8 cellular contexts compared by ENCODE assay signal in the genomic region with DNA sequence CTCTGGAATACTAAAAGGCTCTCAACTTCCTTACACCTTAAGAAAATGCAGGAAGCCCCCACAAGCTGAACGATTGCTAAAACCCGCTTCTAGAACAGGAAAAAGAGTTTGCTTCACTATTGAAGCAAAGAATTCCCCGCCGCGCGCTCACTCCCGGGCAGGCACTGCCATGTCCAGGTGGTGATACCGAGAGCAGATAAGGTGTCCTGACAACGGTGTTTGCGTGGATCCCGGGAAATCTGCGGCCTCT. TPM values are rescaled to one million over a fixed set of nuclear protein-coding genes. Genes with fewer than 3 reads are reported as not detected.
DNase-seq lines count a peak whose midpoint lies in the region; ATAC-seq and TF ChIP-seq lines count a peak whose summit lies in the region.

No MANE protein-coding gene starts in this region.

- no peaks in the 10 kb centered on the region for H3K36me3 Mint-ChIP-seq in activated T-cell treated with anti-CD3 and anti-CD28 coated beads, Interleukin-2, amount 50 U/mL, for 4 hours (ENCODE audit: insufficient read depth)

- H3K4me1 ChIP-seq in left ventricle myocardium inferior (peaks cover 70% of the 10 kb centered on the region), sigmoid colon (peaks cover 0 to 23% (median 12%) of the 10 kb centered on the region in 4 donors)

- peak overlapping the region; percentile 91 for H3K27ac ChIP-seq in left ventricle myocardium inferior (replicated peaks)
- H3K27ac ChIP-seq in sigmoid colon: peak overlapping the region; percentile 64 to 77 (median 73)

- DNase-seq in ELF-1 (ENCODE audit: low read depth, low spot score): peak; percentile 45
- DNase-seq in activated T-cell treated with anti-CD3 and anti-CD28 coated beads, Interleukin-2, amount 50 U/mL, for 4 hours: peak; percentile 11
- DNase-seq in left ventricle myocardium inferior: no peak
- DNase-seq in sigmoid colon: peak; percentile 68
- DNase-seq in NCI-H1436 treated with DMSO at 0.1 percent for 48 hours (lab: John Stamatoyannopoulos, UW): no peak
- DNase-seq in middle frontal gyrus (ENCODE audit: extremely low spot score, low spot score): no peak
- no peak for DNase-seq in RKO (ENCODE audit: low spot score)

- peak overlapping the region; percentile 88 for H3K4me3 ChIP-seq in left ventricle myocardium inferior
- peak overlapping the region; percentile 81 to 91 (median 84) for H3K4me3 ChIP-seq in sigmoid colon

- intact Hi-C loops in left ventricle myocardium inferior (cut with micrococcal nuclease): no loop called here
- intact Hi-C loops in sigmoid colon (cut with DNase I): loop anchor here (5.0 kb wide), 2 partner anchors 39 to 449 kb away; partner anchors contain the start of gene RNGTT

- H3K4me3 Mint-ChIP-seq in activated T-cell treated with anti-CD3 and anti-CD28 coated beads, Interleukin-2, amount 50 U/mL, for 4 hours: peak overlapping the region; percentile 79

- no peak for TF ChIP-seq POLR2A in sigmoid colon (IDR thresholded peaks at IDR 0.05)

- no peak for TF ChIP-seq EP300 in sigmoid colon (IDR thresholded peaks at IDR 0.05)

- ATAC-seq in HG03025 (IDR thresholded peaks at IDR 0.05; ENCODE audit: low FRiP score, unreplicated experiment): peak; percentile 8
- ATAC-seq in activated T-cell treated with anti-CD3 and anti-CD28 coated beads, Interleukin-2, amount 50 U/mL, for 4 hours: no peak

- TF ChIP-seq CTCF in left ventricle myocardium inferior (IDR thresholded peaks at IDR 0.05; ENCODE audit: borderline replicate concordance) (no peak), sigmoid colon (IDR thresholded peaks at IDR 0.05) (no peak)

- peaks cover 21% of the 10 kb centered on the region for H3K4me1 Mint-ChIP-seq in activated T-cell treated with anti-CD3 and anti-CD28 coated beads, Interleukin-2, amount 50 U/mL, for 4 hours (ENCODE audit: low read depth)

- no peaks in the 10 kb centered on the region for H3K9me3 ChIP-seq in left ventricle myocardium inferior (replicated peaks)
- no peaks in the 10 kb centered on the region for H3K9me3 ChIP-seq in sigmoid colon

- H3K27me3 ChIP-seq in left ventricle myocardium inferior (ENCODE audit: low read depth) (peaks cover 8% of the 10 kb centered on the region), sigmoid colon (no peaks in the 10 kb centered on the region)

- H3K27me3 Mint-ChIP-seq in activated T-cell treated with anti-CD3 and anti-CD28 coated beads, Interleukin-2, amount 50 U/mL, for 4 hours (ENCODE audit: low read depth): peaks cover 17% of the 10 kb centered on the region

- 2 to 6% methylated on average over 12 of the region's 12 CpGs for WGBS in sigmoid colon, 2 donors

- no peaks in the 10 kb centered on the region for H3K36me3 ChIP-seq in left ventricle myocardium inferior
- no peaks in the 10 kb centered on the region for H3K36me3 ChIP-seq in sigmoid colon

- H3K9me3 Mint-ChIP-seq in activated T-cell treated with anti-CD3 and anti-CD28 coated beads, Interleukin-2, amount 50 U/mL, for 4 hours: no peaks in the 10 kb centered on the region

RNA-seq across cellular contexts. Expression of gene RRAGD, which starts 1.1 kb away (rescaled TPM):
- 10 to 100 TPM in 2 of 3 donors, 1 to 10 TPM in 1; 7.3 to 11.9 (median 10.2) TPM for total RNA-seq in activated T-cell treated with anti-CD3 and anti-CD28 coated beads, Interleukin-2, amount 50 U/mL, for 4 hours
- total RNA-seq in left ventricle myocardium inferior (123 TPM), sigmoid colon (10 to 100 TPM; 11.8 to 19.8 (median 13.3) TPM)
- polyA plus RNA-seq in sigmoid colon: 10 to 100 TPM in 1 of 3 donors, 1 to 10 TPM in 2; 2.8 to 12.0 (median 6.7) TPM

RNA-seq across cellular contexts. Expression of gene ANKRD6, which starts 22.0 kb away (rescaled TPM):
- total RNA-seq in activated T-cell treated with anti-CD3 and anti-CD28 coated beads, Interleukin-2, amount 50 U/mL, for 4 hours: 1 to 10 TPM; 2.3 to 2.7 (median 2.7) TPM
- 11.1 TPM for total RNA-seq in left ventricle myocardium inferior
- 10 to 100 TPM in 3 of 4 donors, 1 to 10 TPM in 1; 8.0 to 21.6 (median 17.3) TPM for total RNA-seq in sigmoid colon
- polyA plus RNA-seq in sigmoid colon: 1 to 10 TPM; 1.7 to 4.8 (median 2.3) TPM

RNA-seq across cellular contexts. Expression of gene UBE2J1, which starts 58.4 kb away (rescaled TPM):
- 10 to 100 TPM; 15.0 to 19.4 (median 16.1) TPM for total RNA-seq in activated T-cell treated with anti-CD3 and anti-CD28 coated beads, Interleukin-2, amount 50 U/mL, for 4 hours
- 13.1 TPM for total RNA-seq in left ventricle myocardium inferior
- total RNA-seq in sigmoid colon: 10 to 100 TPM; 29.5 to 36.7 (median 33.8) TPM
- polyA plus RNA-seq in sigmoid colon: 10 to 100 TPM; 31.6 to 50.4 (median 40.8) TPM

Comparison
In these comparisons a context has a peak if more than half of its experiments do, and no peak if none do; other contexts are left out.
1. DNase-seq: peak in ELF-1 (single experiment), activated T-cell treated with anti-CD3 and anti-CD28 coated beads, Interleukin-2, amount 50 U/mL, for 4 hours (single experiment) and sigmoid colon (single experiment); none in left ventricle myocardium inferior (single experiment), NCI-H1436 treated with DMSO at 0.1 percent for 48 hours (single experiment), middle frontal gyrus (single experiment) and RKO (single experiment).